In the genomic region with DNA sequence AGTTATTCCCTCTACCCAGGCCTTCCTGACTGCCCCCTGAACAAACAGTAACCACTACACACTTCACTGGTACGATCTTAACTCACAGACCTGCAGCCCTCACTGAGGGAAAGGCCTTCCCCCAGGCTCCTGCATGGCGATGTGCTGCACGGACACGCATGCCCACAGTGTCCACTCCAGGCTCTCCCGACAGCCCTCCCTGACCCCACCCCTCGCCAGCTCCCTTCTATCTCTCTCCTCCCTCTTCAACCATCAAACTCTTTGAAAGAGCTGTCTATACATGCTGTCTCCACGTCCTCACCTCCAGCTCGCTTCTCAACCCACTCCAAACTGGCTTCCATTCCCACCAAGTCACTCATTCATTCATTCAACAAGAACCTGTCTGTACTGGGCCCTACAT, we compare ENCODE assay signal across 14 cellular contexts. TPM values are rescaled to one million over a fixed set of nuclear protein-coding genes. Genes with fewer than 3 reads are reported as not detected.
A peak's percentile ranks its signal among the peaks of the same experiment; 100 is the strongest.
DNase-seq lines count a peak whose midpoint lies in the region; ATAC-seq lines count a peak whose summit lies in the region.
"Had no signal": no experiment of that assay in that cellular context is flagged by ENCODE, and none has a peak within 500 bp of the region (broad histone marks: within the 10 kb centered on the region; RNA-seq: fewer than 3 reads in every experiment).

No MANE protein-coding gene starts in this region.

- no peak overlapping the region for H3K4me3 Mint-ChIP-seq in activated CD4-positive, alpha-beta memory T cell treated with anti-CD3 and anti-CD28 coated beads, Interleukin-2, amount 10 ng/mL, durations not matched to agents 7 days and 5 days

- H3K27ac Mint-ChIP-seq in activated CD4-positive, alpha-beta memory T cell treated with anti-CD3 and anti-CD28 coated beads, Interleukin-2, amount 10 ng/mL, durations not matched to agents 7 days and 5 days: no peak overlapping the region

- peak; percentile 64 for ATAC-seq in Right ventricle myocardium superior (ENCODE audit: poor library complexity)
- ATAC-seq in HG02678 (IDR thresholded peaks at IDR 0.05; ENCODE audit: unreplicated experiment): no peak
- ATAC-seq: PC-3 had no signal

- peak; percentile 4 for DNase-seq in activated CD4-positive, alpha-beta memory T cell treated with anti-CD3 and anti-CD28 coated beads, Interleukin-2, amount 10 ng/mL, durations not matched to agents 7 days and 5 days
- DNase-seq in Right ventricle myocardium superior (peak; percentile 74), islet precursor cell (peak; percentile 40), UCSD-AML1 (lab: John Stamatoyannopoulos, UW; ENCODE audit: unreplicated experiment) (no peak), NCI-H2196 (lab: John Stamatoyannopoulos, UW; ENCODE audit: unreplicated experiment) (no peak)
- DNase-seq in stimulated activated CD8-positive, alpha-beta memory T cell treated with anti-CD3 and anti-CD28 coated beads, Interleukin-4, amount 100 ng/mL, for 48 hours: peak; percentile 9
- DNase-seq: ACHN, DMS53, HCEC 1CT, NCI-H187, NCI-H446, NCI-H748 treated with DMSO at 0.1 percent for 48 hours, PC-3 had no signal

- peaks cover 4% of the 10 kb centered on the region for H3K4me1 Mint-ChIP-seq in activated CD4-positive, alpha-beta memory T cell treated with anti-CD3 and anti-CD28 coated beads, Interleukin-2, amount 10 ng/mL, durations not matched to agents 7 days and 5 days

- no peaks in the 10 kb centered on the region for H3K9me3 Mint-ChIP-seq in activated CD4-positive, alpha-beta memory T cell treated with anti-CD3 and anti-CD28 coated beads, Interleukin-2, amount 10 ng/mL, durations not matched to agents 7 days and 5 days

- H3K27me3 Mint-ChIP-seq in activated CD4-positive, alpha-beta memory T cell treated with anti-CD3 and anti-CD28 coated beads, Interleukin-2, amount 10 ng/mL, durations not matched to agents 7 days and 5 days: peaks cover 5% of the 10 kb centered on the region

- intact Hi-C loops in Right ventricle myocardium superior (cut with DNase I): loop anchor here (5.0 kb wide), 1 partner anchor 123 kb away; no protein-coding TSS in a partner anchor

- no peaks in the 10 kb centered on the region for H3K36me3 Mint-ChIP-seq in activated CD4-positive, alpha-beta memory T cell treated with anti-CD3 and anti-CD28 coated beads, Interleukin-2, amount 10 ng/mL, durations not matched to agents 7 days and 5 days (ENCODE audit: low read depth)

- POLR2A ChIA-PET in activated CD4-positive, alpha-beta memory T cell treated with anti-CD3 and anti-CD28 coated beads, Interleukin-2, amount 10 ng/mL, durations not matched to agents 7 days and 5 days (lab: Charles Lee): no interaction called here

- CTCF ChIA-PET in activated CD4-positive, alpha-beta memory T cell treated with anti-CD3 and anti-CD28 coated beads, Interleukin-2, amount 10 ng/mL, durations not matched to agents 7 days and 5 days (lab: Charles Lee): interaction anchor here (1.9 to 3.6 kb wide), 3 partner anchors 15 to 124 kb away, joined by 5 to 21 read pairs (median 6); no protein-coding TSS in a partner anchor

RNA-seq across cellular contexts. Expression of a gene that starts 3.9 kb away (rescaled TPM):
- under 1 TPM in 1 of 2 experiments, not detected in 1; 0.10 TPM for total RNA-seq in activated CD4-positive, alpha-beta memory T cell treated with anti-CD3 and anti-CD28 coated beads, Interleukin-2, amount 10 ng/mL, durations not matched to agents 7 days and 5 days
- 162 TPM for total RNA-seq in Right ventricle myocardium superior
- total RNA-seq: PC-3 had no signal

Comparison
In these comparisons a context has a peak if more than half of its experiments do, and no peak if none do; other contexts are left out.
1. DNase-seq: peak in activated CD4-positive, alpha-beta memory T cell treated with anti-CD3 and anti-CD28 coated beads, Interleukin-2, amount 10 ng/mL, durations not matched to agents 7 days and 5 days (single experiment), Right ventricle myocardium superior (single experiment), islet precursor cell (single experiment) and stimulated activated CD8-positive, alpha-beta memory T cell treated with anti-CD3 and anti-CD28 coated beads, Interleukin-4, amount 100 ng/mL, for 48 hours (single experiment); none in UCSD-AML1 (single experiment) and NCI-H2196 (single experiment).
2. RNA of a gene that starts 3.9 kb away (total RNA-seq): 162 TPM in Right ventricle myocardium superior (single experiment); 0.10 TPM in activated CD4-positive, alpha-beta memory T cell treated with anti-CD3 and anti-CD28 coated beads, Interleukin-2, amount 10 ng/mL, durations not matched to agents 7 days and 5 days; every median in the first group is over 100 times any median in the second.